Comparison of ENCODE assay signal across 14 cellular contexts in the genomic region with DNA sequence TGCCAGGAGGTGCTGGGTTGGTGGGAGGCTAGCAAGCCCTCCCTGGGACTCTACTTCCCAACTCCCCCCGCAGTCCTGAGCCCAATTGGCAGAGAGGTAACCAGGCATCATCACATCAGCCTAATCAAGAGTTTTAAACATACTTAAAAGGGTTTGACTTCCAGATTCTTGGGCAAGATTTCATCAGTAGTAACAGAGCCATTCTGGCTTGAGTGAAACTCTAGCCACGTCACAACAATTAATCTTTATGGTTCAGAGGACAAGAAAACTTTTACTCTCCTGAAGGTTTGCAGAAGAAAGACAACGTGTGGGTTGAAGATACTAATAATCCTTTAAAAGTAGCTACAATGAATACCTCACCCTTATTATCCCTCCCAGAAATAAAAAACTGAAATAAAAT.
DNase-seq lines count a peak whose midpoint lies in the region; ATAC-seq and TF ChIP-seq lines count a peak whose summit lies in the region.
"Had no signal": no experiment of that assay in that cellular context is flagged by ENCODE, and none has a peak within 500 bp of the region (broad histone marks: within the 10 kb centered on the region; RNA-seq: fewer than 3 reads in every experiment).

No MANE protein-coding gene starts in this region.

- no peak overlapping the region for H3K4me2 ChIP-seq in IMR-90 (ENCODE audit: low read depth, low read length)
- H3K4me2 ChIP-seq in fibroblast of lung (ENCODE audit: extremely low read depth, insufficient read depth, low read length): no peak overlapping the region
- no peak overlapping the region for H3K4me2 ChIP-seq in mesendoderm (ENCODE audit: low read length)
- H3K4me2 ChIP-seq: BLaER1 treated with 17β-estradiol and CSF1 and Interleukin-3, amounts not matched to agents 10 nM and 100 nM had no signal

- H3K18ac ChIP-seq in IMR-90 (ENCODE audit: low read depth, low read length) (peak overlapping the region; percentile 71), mesendoderm (ENCODE audit: low read length) (no peak overlapping the region)

- peaks cover 3% of the 10 kb centered on the region for H3K9me1 ChIP-seq in IMR-90 (ENCODE audit: insufficient read depth, low read length)

- H3K56ac ChIP-seq in IMR-90 (ENCODE audit: extremely low read depth, insufficient read depth, low read length) (no peak overlapping the region), mesendoderm (ENCODE audit: low read length) (no peak overlapping the region)

- H3K4me1 ChIP-seq in IMR-90 (ENCODE audit: control insufficient read depth, insufficient read depth, low read length) (peaks cover 13% of the 10 kb centered on the region), fibroblast of lung (ENCODE audit: control insufficient read depth, extremely low read depth, insufficient read depth, low read length) (no peaks in the 10 kb centered on the region), mesendoderm (ENCODE audit: control insufficient read depth, low read depth, low read length) (no peaks in the 10 kb centered on the region)
- H3K4me1 ChIP-seq: BLaER1 treated with 17β-estradiol and CSF1 and Interleukin-3, amounts not matched to agents 10 nM and 100 nM had no signal

- H2AK9ac ChIP-seq in IMR-90 (replicated peaks; ENCODE audit: low read depth, low read length, poor library complexity): no peak overlapping the region

- H4K20me1 ChIP-seq in IMR-90 (ENCODE audit: insufficient read depth, low read length) (no peaks in the 10 kb centered on the region), fibroblast of lung (ENCODE audit: control insufficient read depth, extremely low read depth, insufficient read depth, low read length) (no peaks in the 10 kb centered on the region)
- H4K20me1 ChIP-seq: BLaER1 treated with 17β-estradiol and CSF1 and Interleukin-3, amounts not matched to agents 10 nM and 100 nM had no signal

- TF ChIP-seq RAD21 in IMR-90 (IDR thresholded peaks at IDR 0.05; ENCODE audit: low read length): no peak

- H3K4ac ChIP-seq in IMR-90 (ENCODE audit: low read depth, low read length): peak overlapping the region; percentile 71
- H3K4ac ChIP-seq in mesendoderm (ENCODE audit: low read depth, low read length): no peak overlapping the region

- H3K27me3 ChIP-seq in IMR-90 (ENCODE audit: control insufficient read depth, insufficient read depth, low read length) (no peaks in the 10 kb centered on the region), fibroblast of lung (ENCODE audit: control insufficient read depth, insufficient read depth, low read length) (no peaks in the 10 kb centered on the region), mesendoderm (ENCODE audit: insufficient read depth, low read length, poor library complexity) (no peaks in the 10 kb centered on the region), MG63 (no peaks in the 10 kb centered on the region)
- H3K27me3 ChIP-seq: BLaER1 treated with 17β-estradiol and CSF1 and Interleukin-3, amounts not matched to agents 10 nM and 100 nM had no signal

- H3K27ac ChIP-seq in IMR-90 (ENCODE audit: insufficient read depth, low read length): peak overlapping the region; percentile 29; the same call in 1 of the 2 replicates
- no peak overlapping the region for H3K27ac ChIP-seq in fibroblast of lung (ENCODE audit: insufficient read depth, low read length)
- H3K27ac ChIP-seq in mesendoderm (ENCODE audit: low read depth, low read length): no peak overlapping the region
- H3K27ac ChIP-seq: BLaER1 treated with 17β-estradiol and CSF1 and Interleukin-3, amounts not matched to agents 10 nM and 100 nM; GM23248; HL-60 had no signal

- dilution Hi-C loops in IMR-90 (cut with HindIII; ENCODE audit: low sequenced_read_pairs, unreplicated experiment): no loop called here

- H3K9me3 ChIP-seq in IMR-90 (ENCODE audit: control insufficient read depth, insufficient read depth, low read length) (no peaks in the 10 kb centered on the region), fibroblast of lung (ENCODE audit: control insufficient read depth, insufficient read depth, low read depth, low read length) (no peaks in the 10 kb centered on the region), MG63 (no peaks in the 10 kb centered on the region)
- H3K9me3 ChIP-seq: BLaER1 treated with 17β-estradiol and CSF1 and Interleukin-3, amounts not matched to agents 10 nM and 100 nM had no signal

- BruUV-seq in IMR-90 (replicated peaks; lab: Mats Ljungman, UMichigan): no TSS peak

- ATAC-seq in IMR-90 (ENCODE audit: low read depth): no peak
- ATAC-seq: HCT116 had no signal

- H3K9ac ChIP-seq in IMR-90 (ENCODE audit: low read depth, low read length) (no peak overlapping the region), fibroblast of lung (ENCODE audit: insufficient read depth, low read length) (no peak overlapping the region), mesendoderm (ENCODE audit: low read length) (no peak overlapping the region)
- H3K9ac ChIP-seq: BLaER1 treated with 17β-estradiol and CSF1 and Interleukin-3, amounts not matched to agents 10 nM and 100 nM; GM23248 had no signal

- in situ Hi-C loops in IMR-90 (cut with MboI; ENCODE audit: low sequenced_read_pairs): no loop called here

- H4K8ac ChIP-seq in IMR-90 (ENCODE audit: low read depth in 2 of 2, low read length in 2 of 2): peak overlapping the region; percentile 13 to 63; a peak in 1 of 4 replicates
- no peak overlapping the region for H4K8ac ChIP-seq in mesendoderm (ENCODE audit: low read depth, low read length)

- CTCF ChIA-PET in IMR-90 (lab: Yijun Ruan, JAX): no interaction called here

- WGBS in IMR-90 (ENCODE audit: extremely low coverage in 2 of 2, insufficient read length in 1 of 2), 2 experiments: no CpG with 5 or more reads among the region's 3 CpGs
- no CpG with 5 or more reads among the region's 3 CpGs for WGBS in mesendoderm (ENCODE audit: extremely low coverage, insufficient coverage, low lambda C conversion rate)

- H3K79me1 ChIP-seq in IMR-90 (ENCODE audit: low read depth in 1 of 2, low read length in 2 of 2): peaks cover 22 to 40% of the 10 kb centered on the region in 2 experiments
- H3K79me1 ChIP-seq in mesendoderm (ENCODE audit: low read length): no peaks in the 10 kb centered on the region

- H2BK20ac ChIP-seq in IMR-90 (ENCODE audit: low read depth, low read length): no peak overlapping the region; the same call in 1 of the 2 replicates

- intact Hi-C loops in IMR-90 (cut with micrococcal nuclease): no loop called here

- TF ChIP-seq CTCF in IMR-90 (conservative IDR thresholded peaks at IDR 0.05; ENCODE audit: low read depth, low read length): no peak
- TF ChIP-seq CTCF in fibroblast of lung (conservative IDR thresholded peaks at IDR 0.05 in 1 of 2, IDR thresholded peaks at IDR 0.05 in 1 of 2; ENCODE audit: low read depth in 1 of 2, low read length in 2 of 2): no peak

- no peaks in the 10 kb centered on the region for H3K79me2 ChIP-seq in fibroblast of lung (ENCODE audit: control insufficient read depth, insufficient read depth, low read length)
- H3K79me2 ChIP-seq in mesendoderm (ENCODE audit: control insufficient read depth, insufficient read depth, low read length): no peaks in the 10 kb centered on the region

- H2BK15ac ChIP-seq in IMR-90 (ENCODE audit: low read depth, low read length): peak overlapping the region; percentile 56; the same call in 2 of the 3 replicates
- no peak overlapping the region for H2BK15ac ChIP-seq in mesendoderm (replicated peaks; ENCODE audit: low read depth)

- H2AFZ ChIP-seq in IMR-90 (replicated peaks; ENCODE audit: low read length, poor library complexity): no peak overlapping the region
- no peak overlapping the region for H2AFZ ChIP-seq in fibroblast of lung (ENCODE audit: low read length)
- H2AFZ ChIP-seq: GM23248 had no signal

- no peak overlapping the region for H3K14ac ChIP-seq in IMR-90 (replicated peaks; ENCODE audit: low read depth, low read length)

- DNase-seq in IMR-90 (peak; percentile 31), fibroblast of lung (ENCODE audit: low read depth in 2 of 2) (peak; percentile 56 to 73), kidney tubule cell (ENCODE audit: low spot score) (peak; percentile 36), renal cortical epithelial cell (ENCODE audit: low read depth) (peak; percentile 72), mesendoderm (no peak), anterior cingulate cortex (lab: John Stamatoyannopoulos, UW) (no peak), MG63 (no peak)
- DNase-seq: ACHN; CD4-positive, CD25-positive, alpha-beta regulatory T cell; DMS 273 treated with DMSO at 0.1 percent for 48 hours; GM23248 had no signal

- H4K5ac ChIP-seq in IMR-90 (ENCODE audit: low read depth, low read length): peak overlapping the region; percentile 95
- H4K5ac ChIP-seq in mesendoderm (ENCODE audit: low read length): no peak overlapping the region

- H3K4me3 ChIP-seq in IMR-90 (ENCODE audit: insufficient read depth, low read depth, low read length): no peak overlapping the region
- no peak overlapping the region for H3K4me3 ChIP-seq in fibroblast of lung (replicated peaks in 1 of 4; ENCODE audit: control extremely low read depth in 1 of 4, insufficient read depth in 1 of 4, low read depth in 3 of 4, low read length in 4 of 4)
- H3K4me3 ChIP-seq in mesendoderm (ENCODE audit: low read length): no peak overlapping the region
- H3K4me3 ChIP-seq in MG63: no peak overlapping the region
- H3K4me3 ChIP-seq: BLaER1 treated with 17β-estradiol and CSF1 and Interleukin-3, amounts not matched to agents 10 nM and 100 nM; GM23248 had no signal

- H3K36me3 ChIP-seq in IMR-90 (ENCODE audit: control insufficient read depth, insufficient read depth, low read length) (no peaks in the 10 kb centered on the region), fibroblast of lung (ENCODE audit: control insufficient read depth, insufficient read depth, low read length) (no peaks in the 10 kb centered on the region), mesendoderm (ENCODE audit: control insufficient read depth, insufficient read depth, low read length) (no peaks in the 10 kb centered on the region), MG63 (no peaks in the 10 kb centered on the region; the same call in 1 of the 2 replicates)
- H3K36me3 ChIP-seq: BLaER1 treated with 17β-estradiol and CSF1 and Interleukin-3, amounts not matched to agents 10 nM and 100 nM had no signal

- H4K91ac ChIP-seq in IMR-90 (ENCODE audit: insufficient read depth, low read depth, low read length): no peak overlapping the region

- peak overlapping the region; percentile 1; the same call in 1 of the 2 replicates for H3K23ac ChIP-seq in IMR-90 (ENCODE audit: low read depth, low read length)
- H3K23ac ChIP-seq in mesendoderm (ENCODE audit: low read length): no peak overlapping the region

- H2BK5ac ChIP-seq in IMR-90 (ENCODE audit: low read depth, low read length, poor library complexity, severe bottlenecking): no peak overlapping the region
- H2BK5ac ChIP-seq in mesendoderm (ENCODE audit: low read length): no peak overlapping the region

- peak overlapping the region; percentile 64; the same call in 1 of the 2 replicates for H2AK5ac ChIP-seq in IMR-90 (ENCODE audit: low read depth, low read length)
- H2AK5ac ChIP-seq in mesendoderm (ENCODE audit: low read length): no peak overlapping the region

- no peak for TF ChIP-seq POLR2A in IMR-90 (IDR thresholded peaks at IDR 0.05; ENCODE audit: low read depth, low read length)

- no peak overlapping the region for H2BK120ac ChIP-seq in IMR-90 (ENCODE audit: low read depth, low read length)
- no peak overlapping the region for H2BK120ac ChIP-seq in mesendoderm (ENCODE audit: low read depth, low read length)

- POLR2A ChIA-PET in IMR-90 (lab: Charles Lee; ENCODE audit: unreplicated experiment): no interaction called here

TF ChIP-seq in IMR-90, 13 proteins besides CTCF, POLR2A, EP300 and RAD21 (continues in another document):
- TF ChIP-seq BHLHE40 (IDR thresholded peaks at IDR 0.05; ENCODE audit: low read depth, low read length): no peak

Comparison
In these comparisons a context has a peak if more than half of its experiments do, and no peak if none do; other contexts are left out.
1. DNase-seq: peak in IMR-90 (single experiment), fibroblast of lung (2 of 2), kidney tubule cell (single experiment) and renal cortical epithelial cell (single experiment); none in mesendoderm (single experiment), anterior cingulate cortex (0 of 58) and MG63 (single experiment).